10 cellular contexts compared by ENCODE assay signal in genomic region chrX:133745361-133745760, GRCh38.
DNase-seq lines count a peak whose midpoint lies in the region; ATAC-seq and TF ChIP-seq lines count a peak whose summit lies in the region.
"Had no signal": no experiment of that assay in that cellular context is flagged by ENCODE, and none has a peak within 500 bp of the region (broad histone marks: within the 10 kb centered on the region; RNA-seq: fewer than 3 reads in every experiment).

No MANE protein-coding gene starts in this region.

- H3K9ac ChIP-seq in DND-41 (ENCODE audit: low read depth, low read length), result peak overlapping the region; percentile 63

- no peaks in the 10 kb centered on the region for H3K9me3 Mint-ChIP-seq in activated CD8-positive, alpha-beta T cell treated with anti-CD3 and anti-CD28 coated beads for 36 hours
- no peaks in the 10 kb centered on the region for H3K9me3 Mint-ChIP-seq in mesothelial cell of epicardium
- H3K9me3 Mint-ChIP-seq: natural killer cell had no signal

- H3K4me1 ChIP-seq in DND-41 (ENCODE audit: insufficient read depth, low read length), result peaks cover 100% of the 10 kb centered on the region

- ATAC-seq in DND-41 (ENCODE audit: insufficient read depth, low read depth) (peak; percentile 81), GM18909 (IDR thresholded peaks at IDR 0.05; ENCODE audit: poor library complexity, unreplicated experiment) (peak; percentile 83), HG02943 (IDR thresholded peaks at IDR 0.05; ENCODE audit: low read depth, unreplicated experiment) (peak; percentile 66)
- ATAC-seq in activated CD8-positive, alpha-beta T cell treated with anti-CD3 and anti-CD28 coated beads for 36 hours, result peak; percentile 74

- H3K36me3 ChIP-seq in DND-41 (ENCODE audit: insufficient read depth, low read length), result no peaks in the 10 kb centered on the region

- H3K4me3 Mint-ChIP-seq in activated CD8-positive, alpha-beta T cell treated with anti-CD3 and anti-CD28 coated beads for 36 hours, result no peak overlapping the region
- no peak overlapping the region for H3K4me3 Mint-ChIP-seq in mesothelial cell of epicardium
- H3K4me3 Mint-ChIP-seq: natural killer cell had no signal

- POLR2A ChIA-PET in activated CD8-positive, alpha-beta T cell treated with anti-CD3 and anti-CD28 coated beads for 36 hours (lab: Charles Lee), result interaction anchor here (0.7 kb wide), 1 partner anchor 1515 kb away, joined by 3 read pairs; no protein-coding TSS in a partner anchor
- POLR2A ChIA-PET in HEK293T (lab: Yijun Ruan, JAX), result no interaction called here

- H3K4me2 ChIP-seq in DND-41 (ENCODE audit: insufficient read depth, low read length), result peak overlapping the region; percentile 52

- intact Hi-C loops in activated CD8-positive, alpha-beta T cell treated with anti-CD3 and anti-CD28 coated beads for 36 hours (cut with micrococcal nuclease), result no loop called here

- H3K9me3 ChIP-seq in DND-41 (ENCODE audit: insufficient read depth, low read length, severe bottlenecking), result no peaks in the 10 kb centered on the region

- H3K4me3 ChIP-seq in DND-41 (ENCODE audit: low read depth in 1 of 2, low read length in 2 of 2), result 0 out of 4 replicates have a peak overlapping the region, but pooled peaks of 1 of the 2 experiments have one; percentile 33

- H3K4me1 Mint-ChIP-seq in activated CD8-positive, alpha-beta T cell treated with anti-CD3 and anti-CD28 coated beads for 36 hours (ENCODE audit: low read depth), result peaks cover 48% of the 10 kb centered on the region
- H3K4me1 Mint-ChIP-seq in mesothelial cell of epicardium, result peaks cover 22% of the 10 kb centered on the region
- H3K4me1 Mint-ChIP-seq: natural killer cell had no signal

- peak overlapping the region; percentile 34 for H3K27ac Mint-ChIP-seq in activated CD8-positive, alpha-beta T cell treated with anti-CD3 and anti-CD28 coated beads for 36 hours
- no peak overlapping the region for H3K27ac Mint-ChIP-seq in mesothelial cell of epicardium
- H3K27ac Mint-ChIP-seq: natural killer cell had no signal

- TF ChIP-seq CTCF in DND-41 (IDR thresholded peaks at IDR 0.05; ENCODE audit: borderline replicate concordance, extremely low read depth, low read length, poor library complexity, severe bottlenecking), result peak; percentile 69
- no peak for TF ChIP-seq CTCF in activated CD8-positive, alpha-beta T cell treated with anti-CD3 and anti-CD28 coated beads for 36 hours (IDR thresholded peaks at IDR 0.05)
- TF ChIP-seq CTCF in mesothelial cell of epicardium (IDR thresholded peaks at IDR 0.05; ENCODE audit: unreplicated experiment), result no peak

- no peaks in the 10 kb centered on the region for H3K27me3 Mint-ChIP-seq in activated CD8-positive, alpha-beta T cell treated with anti-CD3 and anti-CD28 coated beads for 36 hours
- H3K27me3 Mint-ChIP-seq in mesothelial cell of epicardium (ENCODE audit: low read depth), result no peaks in the 10 kb centered on the region

- H3K36me3 Mint-ChIP-seq in activated CD8-positive, alpha-beta T cell treated with anti-CD3 and anti-CD28 coated beads for 36 hours (ENCODE audit: low read depth), result no peaks in the 10 kb centered on the region
- peaks cover 11% of the 10 kb centered on the region for H3K36me3 Mint-ChIP-seq in mesothelial cell of epicardium
- H3K36me3 Mint-ChIP-seq: natural killer cell had no signal

- H3K27me3 ChIP-seq in DND-41 (ENCODE audit: insufficient read depth, low read length, poor library complexity), result no peaks in the 10 kb centered on the region

- H2AFZ ChIP-seq in DND-41 (ENCODE audit: low read depth, low read length), result no peak overlapping the region

- no peaks in the 10 kb centered on the region for H4K20me1 ChIP-seq in DND-41 (ENCODE audit: insufficient read depth, low read length)

- no peaks in the 10 kb centered on the region for H3K79me2 ChIP-seq in DND-41 (ENCODE audit: insufficient read depth, low read length)

- H3K27ac ChIP-seq in DND-41 (ENCODE audit: low read length), result peak overlapping the region; percentile 100

- peak; percentile 78 for DNase-seq in DND-41
- peak; percentile 14 for DNase-seq in activated CD8-positive, alpha-beta T cell treated with anti-CD3 and anti-CD28 coated beads for 36 hours
- no peak for DNase-seq in 8988T
- no peak for DNase-seq in epidermal melanocyte (ENCODE audit: insufficient read length, low spot score)
- DNase-seq in mesothelial cell of epicardium (ENCODE audit: low spot score in 2 of 2, unreplicated experiment in 2 of 2), result no peak
- no peak for DNase-seq in HEK293T (ENCODE audit: extremely low spot score)
- DNase-seq: natural killer cell, trophoblast cell had no signal

- CTCF ChIA-PET in activated CD8-positive, alpha-beta T cell treated with anti-CD3 and anti-CD28 coated beads for 36 hours (lab: Charles Lee), result interaction anchor here (0.8 to 1.2 kb wide), 5 partner anchors 12 to 47 kb away, joined by 3 to 4 read pairs (median 3); no protein-coding TSS in a partner anchor
- CTCF ChIA-PET in HEK293T (lab: Yijun Ruan, JAX), result no interaction called here

TF ChIP-seq in HEK293T, 16 proteins besides CTCF, POLR2A, EP300 and RAD21:
- TF ChIP-seq LEF1 (IDR thresholded peaks at IDR 0.05; ENCODE audit: borderline replicate concordance), result no peak
- TF ChIP-seq CTBP1 (IDR thresholded peaks at IDR 0.05; ENCODE audit: borderline replicate concordance), result no peak
- TF ChIP-seq HDGF (IDR thresholded peaks at IDR 0.05; ENCODE audit: borderline replicate concordance), result no peak
- TF ChIP-seq ARNT (IDR thresholded peaks at IDR 0.05), result no peak
- no peak for TF ChIP-seq NFRKB (IDR thresholded peaks at IDR 0.05)
- no peak for TF ChIP-seq FOXK2 (IDR thresholded peaks at IDR 0.05)
- TF ChIP-seq FOXM1 (IDR thresholded peaks at IDR 0.05; ENCODE audit: borderline replicate concordance), result no peak
- no peak for TF ChIP-seq L3MBTL2 (conservative IDR thresholded peaks at IDR 0.05)

Comparison
In these comparisons a context has a peak if more than half of its experiments do, and no peak if none do; other contexts are left out.
1. DNase-seq: peak in DND-41 (single experiment) and activated CD8-positive, alpha-beta T cell treated with anti-CD3 and anti-CD28 coated beads for 36 hours (single experiment); none in 8988T (single experiment), epidermal melanocyte (single experiment), mesothelial cell of epicardium (0 of 2) and HEK293T (single experiment).
2. Peak in every context shown above with its lines, with median percentiles within 50 percentile points of each other: ATAC-seq.